In the genomic region with DNA sequence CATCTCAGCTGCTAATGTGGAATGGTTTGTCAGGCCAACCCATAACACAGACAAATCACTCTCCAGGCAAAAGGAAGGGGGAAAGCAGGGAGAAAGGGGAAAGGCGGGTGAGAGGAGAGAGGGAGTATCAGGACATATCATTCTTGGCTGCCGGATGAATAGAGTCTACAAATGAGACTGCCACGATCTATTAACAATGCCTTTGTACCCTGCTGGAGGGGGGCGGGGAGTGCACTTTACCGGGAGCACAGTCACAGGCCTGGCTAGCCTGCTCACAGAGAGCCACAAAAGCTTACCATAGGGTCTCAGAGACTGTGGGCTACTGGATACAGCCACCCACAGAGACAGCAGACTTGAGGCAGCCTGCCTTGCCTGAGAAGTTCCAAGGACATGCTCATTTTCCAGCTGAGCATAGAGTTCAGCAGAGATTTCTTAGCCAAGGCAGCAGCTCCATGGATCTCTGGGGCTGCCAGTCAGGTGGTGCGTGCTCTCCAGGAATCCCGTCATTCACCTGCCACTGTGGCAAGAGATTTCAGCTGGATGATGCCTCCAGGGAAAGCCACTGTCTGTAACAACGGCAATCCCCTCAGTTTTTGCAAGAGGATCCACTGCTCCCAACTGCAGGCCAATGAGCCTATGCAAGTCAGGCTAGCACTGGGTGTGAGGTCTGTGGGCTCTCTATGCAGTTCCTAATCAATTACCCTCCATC, we compare ENCODE assay signal across 22 cellular contexts.
DNase-seq lines count a peak whose midpoint lies in the region; TF ChIP-seq lines count a peak whose summit lies in the region.
"Had no signal": no experiment of that assay in that cellular context is flagged by ENCODE, and none has a peak within 500 bp of the region (broad histone marks: within the 10 kb centered on the region; RNA-seq: fewer than 3 reads in every experiment).

No MANE protein-coding gene starts in this region.

- H3K4me3 ChIP-seq in HEK293 (ENCODE audit: low read depth, low read length) = no peak overlapping the region
- no peak overlapping the region for H3K4me3 ChIP-seq in transverse colon
- H3K4me3 ChIP-seq: body of pancreas, lower lobe of right lung had no signal

- in situ Hi-C loops in transverse colon (cut with MboI; ENCODE audit: low pct_ligation_motif_present in 1 of 4, low pct_unique_long_range_greater_than_20kb in 1 of 4, low sequenced_read_pairs in 3 of 4) = no loop called here

- no peak for TF ChIP-seq EP300 in transverse colon (IDR thresholded peaks at IDR 0.05; ENCODE audit: low read depth)

- H3K27ac ChIP-seq in HEK293 (ENCODE audit: extremely low read depth, low read depth, low read length) = no peak overlapping the region
- no peak overlapping the region for H3K27ac ChIP-seq in transverse colon
- H3K27ac ChIP-seq: body of pancreas, lower lobe of right lung, WERI-Rb-1 had no signal

- intact Hi-C loops in transverse colon (cut with DNase I; ENCODE audit: low total_unique reads) = no loop called here

- H3K36me3 ChIP-seq in HEK293 (ENCODE audit: control insufficient read depth in 2 of 2, insufficient read depth in 1 of 2, low read length in 2 of 2) (no peaks in the 10 kb centered on the region), transverse colon (no peaks in the 10 kb centered on the region)
- H3K36me3 ChIP-seq: lower lobe of right lung, WERI-Rb-1 had no signal

- TF ChIP-seq POLR2A in transverse colon (IDR thresholded peaks at IDR 0.05) = no peak

- DNase-seq in amygdala (lab: John Stamatoyannopoulos, UW) (peak in 32 of 56 donors; percentile 3 to 71 (median 32)), midbrain (lab: John Stamatoyannopoulos, UW) (peak; percentile 64), putamen (ENCODE audit: low spot score) (peak; percentile 78), dermis blood vessel endothelial cell (no peak), amniotic stem cell (lab: John Stamatoyannopoulos, UW) (no peak), transverse colon (no peak)
- DNase-seq: activated CD4-positive, alpha-beta T cell treated with anti-CD3 and anti-CD28 coated beads, Interleukin-2, amount 50 U/mL, for 1 hour; activated T-cell treated with anti-CD3 and anti-CD28 coated beads, Interleukin-2, amount 50 U/mL, for 4 hours; body of pancreas; DMS79; GF-D8; glutamatergic neuron; H9; lower lobe of right lung; NCI-H146; NCI-H2171; NCI-H524 treated with DMSO at 0.1 percent for 48 hours; SHP77; stimulated activated CD4-positive, alpha-beta T cell treated with anti-CD3 and anti-CD28 coated beads, Interleukin-2, amount 100 ng/mL, for 24 hours; T-helper 9 cell; WERI-Rb-1 had no signal

- no peaks in the 10 kb centered on the region for H3K27me3 ChIP-seq in transverse colon
- H3K27me3 ChIP-seq: body of pancreas had no signal

- TF ChIP-seq CTCF in HEK293 (tag by site-specific recombination; IDR thresholded peaks at IDR 0.05) (no peak), transverse colon (IDR thresholded peaks at IDR 0.05) (no peak)

- H3K4me1 ChIP-seq in HEK293 (ENCODE audit: control insufficient read depth, insufficient read depth, low read length) = peaks cover 2% of the 10 kb centered on the region; the same call in 1 of the 2 replicates
- H3K4me1 ChIP-seq in transverse colon = no peaks in the 10 kb centered on the region
- H3K4me1 ChIP-seq: body of pancreas had no signal

- WGBS in transverse colon (ENCODE audit: low coverage in 1 of 2), 2 donors = 67 to 85% methylated on average over 5 to 8 of the region's 8 CpGs

- CTCF ChIA-PET in HEK293 (lab: Yijun Ruan, JAX) = no interaction called here

- H3K9me3 ChIP-seq in HEK293 (ENCODE audit: control insufficient read depth, insufficient read depth, low read depth, low read length) = no peaks in the 10 kb centered on the region
- H3K9me3 ChIP-seq in transverse colon = no peaks in the 10 kb centered on the region
- H3K9me3 ChIP-seq: body of pancreas, lower lobe of right lung had no signal

- POLR2A ChIA-PET in HEK293 (lab: Yijun Ruan, JAX) = no interaction called here

TF ChIP-seq in HEK293, 187 proteins besides CTCF, POLR2A, EP300 and RAD21:
- TF ChIP-seq, protein P1, sequence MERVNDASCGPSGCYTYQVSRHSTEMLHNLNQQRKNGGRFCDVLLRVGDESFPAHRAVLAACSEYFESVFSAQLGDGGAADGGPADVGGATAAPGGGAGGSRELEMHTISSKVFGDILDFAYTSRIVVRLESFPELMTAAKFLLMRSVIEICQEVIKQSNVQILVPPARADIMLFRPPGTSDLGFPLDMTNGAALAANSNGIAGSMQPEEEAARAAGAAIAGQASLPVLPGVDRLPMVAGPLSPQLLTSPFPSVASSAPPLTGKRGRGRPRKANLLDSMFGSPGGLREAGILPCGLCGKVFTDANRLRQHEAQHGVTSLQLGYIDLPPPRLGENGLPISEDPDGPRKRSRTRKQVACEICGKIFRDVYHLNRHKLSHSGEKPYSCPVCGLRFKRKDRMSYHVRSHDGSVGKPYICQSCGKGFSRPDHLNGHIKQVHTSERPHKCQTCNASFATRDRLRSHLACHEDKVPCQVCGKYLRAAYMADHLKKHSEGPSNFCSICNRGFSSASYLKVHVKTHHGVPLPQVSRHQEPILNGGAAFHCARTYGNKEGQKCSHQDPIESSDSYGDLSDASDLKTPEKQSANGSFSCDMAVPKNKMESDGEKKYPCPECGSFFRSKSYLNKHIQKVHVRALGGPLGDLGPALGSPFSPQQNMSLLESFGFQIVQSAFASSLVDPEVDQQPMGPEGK (tag by site-specific recombination; IDR thresholded peaks at IDR 0.05) = no peak
- 0 out of 2 replicates have a peak, but pooled peaks have one; percentile 7 for TF ChIP-seq ZIC2 (tag by site-specific recombination; IDR thresholded peaks at IDR 0.05)
- TF ChIP-seq PRDM1 (tag by site-specific recombination; IDR thresholded peaks at IDR 0.05) = peak; percentile 48

Comparison
In these comparisons a context has a peak if more than half of its experiments do, and no peak if none do; other contexts are left out.
1. DNase-seq: peak in amygdala (32 of 56), midbrain (single experiment) and putamen (single experiment); none in dermis blood vessel endothelial cell (single experiment), amniotic stem cell (single experiment) and transverse colon (single experiment).